23 cellular contexts compared by ENCODE assay signal in genomic region chr11:61762216-61762615, GRCh38.
"Had no signal": no experiment of that assay in that cellular context is flagged by ENCODE, and none has a peak within 500 bp of the region (broad histone marks: within the 10 kb centered on the region; RNA-seq: fewer than 3 reads in every experiment).

No MANE protein-coding gene starts in this region.

- H3K27ac Mint-ChIP-seq: activated CD4-positive, alpha-beta memory T cell treated with anti-CD3 and anti-CD28 coated beads, Interleukin-2, amount 10 ng/mL, durations not matched to agents 7 days and 5 days; activated naive CD8-positive, alpha-beta T cell treated with anti-CD3 and anti-CD28 coated beads for 36 hours; activated T-helper 17 cell treated with anti-CD3 and anti-CD28 coated beads, Interleukin-2, amount 50 U/mL, for 72 hours; immature natural killer cell; memory B cell had no signal

- H3K4me1 Mint-ChIP-seq: activated naive CD8-positive, alpha-beta T cell treated with anti-CD3 and anti-CD28 coated beads for 36 hours; activated T-helper 17 cell treated with anti-CD3 and anti-CD28 coated beads, Interleukin-2, amount 50 U/mL, for 72 hours; immature natural killer cell had no signal

- H3K27me3 Mint-ChIP-seq: activated CD4-positive, alpha-beta memory T cell treated with anti-CD3 and anti-CD28 coated beads, Interleukin-2, amount 10 ng/mL, durations not matched to agents 7 days and 5 days; activated naive CD8-positive, alpha-beta T cell treated with anti-CD3 and anti-CD28 coated beads for 36 hours; activated T-helper 17 cell treated with anti-CD3 and anti-CD28 coated beads, Interleukin-2, amount 50 U/mL, for 72 hours; brain had no signal

- H3K27me3 ChIP-seq: transverse colon had no signal

- H3K36me3 ChIP-seq: gastrocnemius medialis, heart left ventricle, transverse colon had no signal

- H3K4me1 ChIP-seq: gastrocnemius medialis had no signal

- DNase-seq: activated CD4-positive, alpha-beta memory T cell treated with anti-CD3 and anti-CD28 coated beads, Interleukin-2, amount 10 ng/mL, durations not matched to agents 7 days and 5 days; activated CD4-positive, alpha-beta T cell treated with anti-CD3 and anti-CD28 coated beads for 48 hours; activated CD4-positive, CD25-positive, alpha-beta regulatory T cell; activated naive CD4-positive, alpha-beta T cell; activated naive CD8-positive, alpha-beta T cell treated with anti-CD3 and anti-CD28 coated beads for 36 hours; activated T-cell treated with anti-CD3 and anti-CD28 coated beads, Interleukin-2, amount 50 U/mL, for 1 hour; cerebellar nuclear complex; effector CD8-positive, alpha-beta T cell; gastrocnemius medialis; heart left ventricle; immature natural killer cell; nephron progenitor cell; stimulated activated CD4-positive, alpha-beta T cell treated with anti-CD3 and anti-CD28 coated beads, Interleukin-12 subunit alpha, Interleukin-12 subunit beta, amount 100 ng/mL, for 4 hours; stimulated activated CD4-positive, alpha-beta T cell treated with anti-CD3 and anti-CD28 coated beads, Interleukin-1b, Interleukin-23, amount 100 ng/mL, for 48 hours; stimulated activated CD8-positive, alpha-beta memory T cell treated with anti-CD3 and anti-CD28 coated beads, Interleukin-4, amount 100 ng/mL, for 48 hours; stimulated activated naive CD4-positive, alpha-beta T cell treated with Interleukin-2 at 50 U/mL for 16 hours; T-helper 1 cell; T-helper 9 cell; transverse colon had no signal

- H3K36me3 Mint-ChIP-seq: activated naive CD8-positive, alpha-beta T cell treated with anti-CD3 and anti-CD28 coated beads for 36 hours; brain; immature natural killer cell; memory B cell had no signal

- H3K9me3 Mint-ChIP-seq: activated CD4-positive, alpha-beta memory T cell treated with anti-CD3 and anti-CD28 coated beads, Interleukin-2, amount 10 ng/mL, durations not matched to agents 7 days and 5 days; activated naive CD8-positive, alpha-beta T cell treated with anti-CD3 and anti-CD28 coated beads for 36 hours; activated T-helper 17 cell treated with anti-CD3 and anti-CD28 coated beads, Interleukin-2, amount 50 U/mL, for 72 hours; brain; immature natural killer cell; memory B cell; nephron progenitor cell had no signal

- H3K4me3 ChIP-seq: gastrocnemius medialis, heart left ventricle, transverse colon had no signal

- H3K9me3 ChIP-seq: gastrocnemius medialis, heart left ventricle, transverse colon had no signal

- ATAC-seq: activated T-helper 17 cell treated with anti-CD3 and anti-CD28 coated beads, Interleukin-2, amount 50 U/mL, for 72 hours; esophagus mucosa; gastrocnemius medialis; heart left ventricle had no signal

- H3K4me3 Mint-ChIP-seq: activated CD4-positive, alpha-beta memory T cell treated with anti-CD3 and anti-CD28 coated beads, Interleukin-2, amount 10 ng/mL, durations not matched to agents 7 days and 5 days; activated naive CD8-positive, alpha-beta T cell treated with anti-CD3 and anti-CD28 coated beads for 36 hours; activated T-helper 17 cell treated with anti-CD3 and anti-CD28 coated beads, Interleukin-2, amount 50 U/mL, for 72 hours; brain; immature natural killer cell; memory B cell; nephron progenitor cell had no signal

- H3K27ac ChIP-seq: gastrocnemius medialis, heart left ventricle, transverse colon had no signal
